2 cellular contexts compared by ENCODE assay signal in genomic region chr9:137620581-137620980, GRCh38.
TF ChIP-seq lines count a peak whose summit lies in the region.

No MANE protein-coding gene starts in this region.

TF ChIP-seq in SK-N-SH, 30 proteins besides CTCF, POLR2A, EP300 and RAD21 (continued from another document):
- TF ChIP-seq FOXJ3 (CRISPR knock-in tag; IDR thresholded peaks at IDR 0.05) (no peak), NRF1 (IDR thresholded peaks at IDR 0.05; ENCODE audit: low read depth, low read length) (no peak), TEAD4 (IDR thresholded peaks at IDR 0.05; ENCODE audit: borderline replicate concordance, insufficient read depth) (no peak), SIN3A (IDR thresholded peaks at IDR 0.05; ENCODE audit: borderline replicate concordance, low read depth, low read length) (no peak)

TF ChIP-seq in SK-N-SH treated with all-trans-retinoic acid at 6 μM for 48 hours, 23 proteins besides CTCF, POLR2A, EP300 and RAD21 (continued from another document):
- TF ChIP-seq ZNF70 (CRISPR knock-in tag; IDR thresholded peaks at IDR 0.05) (no peak), OSR1 (CRISPR knock-in tag; IDR thresholded peaks at IDR 0.05) (no peak), POU6F1 (CRISPR knock-in tag; IDR thresholded peaks at IDR 0.05; ENCODE audit: borderline replicate concordance, low read depth) (no peak), PATZ1 (CRISPR knock-in tag; IDR thresholded peaks at IDR 0.05; ENCODE audit: borderline replicate concordance) (no peak), TCF4 (CRISPR knock-in tag; IDR thresholded peaks at IDR 0.05; ENCODE audit: borderline replicate concordance) (no peak)
